In genomic region chr19:38853214-38853613, GRCh38 we compare ENCODE assay signal across 8 cellular contexts. TPM values are rescaled to one million over a fixed set of nuclear protein-coding genes. Genes with fewer than 3 reads are reported as not detected.
A peak's percentile ranks its signal among the peaks of the same experiment; 100 is the strongest.
DNase-seq lines count a peak whose midpoint lies in the region; ATAC-seq and TF ChIP-seq lines count a peak whose summit lies in the region.

No MANE protein-coding gene starts in this region.

- H3K4me1 ChIP-seq in heart right ventricle, result peaks cover 7 to 36% (median 23%) of the 10 kb centered on the region in 9 donors

- H3K36me3 Mint-ChIP-seq in activated naive CD8-positive, alpha-beta T cell treated with anti-CD3 and anti-CD28 coated beads for 36 hours, result peaks cover 24% of the 10 kb centered on the region
- peaks cover 8% of the 10 kb centered on the region for H3K36me3 Mint-ChIP-seq in memory B cell

- H3K4me1 Mint-ChIP-seq in activated naive CD8-positive, alpha-beta T cell treated with anti-CD3 and anti-CD28 coated beads for 36 hours, result peaks cover 42% of the 10 kb centered on the region
- peaks cover 40% of the 10 kb centered on the region for H3K4me1 Mint-ChIP-seq in memory B cell

- 92% methylated on average over 17 of the region's 17 CpGs for WGBS in heart right ventricle, 2 donors

- peaks cover 5% of the 10 kb centered on the region for H3K27me3 Mint-ChIP-seq in activated naive CD8-positive, alpha-beta T cell treated with anti-CD3 and anti-CD28 coated beads for 36 hours
- no peaks in the 10 kb centered on the region for H3K27me3 Mint-ChIP-seq in memory B cell

- peak overlapping the region; percentile 98 for H3K27ac Mint-ChIP-seq in activated naive CD8-positive, alpha-beta T cell treated with anti-CD3 and anti-CD28 coated beads for 36 hours
- peak overlapping the region; percentile 98 for H3K27ac Mint-ChIP-seq in memory B cell

- peak overlapping the region in 9 of 10 donors; percentile 61 to 95 (median 90) for H3K4me3 ChIP-seq in heart right ventricle

- no peak for DNase-seq in heart right ventricle
- no peak for DNase-seq in cardiac septum (ENCODE audit: low spot score)
- no peak for DNase-seq in activated naive CD8-positive, alpha-beta T cell treated with anti-CD3 and anti-CD28 coated beads for 36 hours
- no peak for DNase-seq in memory B cell (ENCODE audit: low spot score in 2 of 2)
- no peak for DNase-seq in dermis blood vessel endothelial cell
- DNase-seq in T1000 (lab: John Stamatoyannopoulos, UW), result no peak

- TF ChIP-seq CTCF in heart right ventricle (IDR thresholded peaks at IDR 0.05), result no peak

- no peak for ATAC-seq in heart right ventricle
- ATAC-seq in memory B cell (ENCODE audit: low read depth), result no peak
- ATAC-seq in HG02642 (IDR thresholded peaks at IDR 0.05; ENCODE audit: poor library complexity, unreplicated experiment), result no peak
- ATAC-seq in GM21390 (IDR thresholded peaks at IDR 0.05; ENCODE audit: unreplicated experiment), result no peak

- peaks cover 6% of the 10 kb centered on the region for H3K9me3 Mint-ChIP-seq in activated naive CD8-positive, alpha-beta T cell treated with anti-CD3 and anti-CD28 coated beads for 36 hours
- H3K9me3 Mint-ChIP-seq in memory B cell, result no peaks in the 10 kb centered on the region

- peak overlapping the region in 7 of 10 donors; percentile 96 to 100 (median 99) for H3K27ac ChIP-seq in heart right ventricle

- H3K27me3 ChIP-seq in heart right ventricle, result no peaks in the 10 kb centered on the region

- H3K4me3 Mint-ChIP-seq in activated naive CD8-positive, alpha-beta T cell treated with anti-CD3 and anti-CD28 coated beads for 36 hours, result peak overlapping the region; percentile 96
- H3K4me3 Mint-ChIP-seq in memory B cell, result peak overlapping the region; percentile 88

- intact Hi-C loops in heart right ventricle (cut with DNase I) (loop anchor here in 3 of 10 donors (2.0 to 5.0 kb wide), 2 partner anchors 44 to 46 kb away; partner anchors contain the start of genes NFKBIB (in 3 of the 3) and SIRT2 (in 3 of the 3)), cardiac septum (cut with DNase I) (loop anchor here (5.0 kb wide), 3 partner anchors 44 to 236 kb away; partner anchors contain the start of genes ACTN4, EIF3K, MAP4K1 and NFKBIB)

- H3K36me3 ChIP-seq in heart right ventricle, result peaks cover 0 to 4% (median 0%) of the 10 kb centered on the region in 9 donors

- no peaks in the 10 kb centered on the region for H3K9me3 ChIP-seq in heart right ventricle

RNA-seq across cellular contexts. Expression of gene HNRNPL, which starts 3.4 kb away (rescaled TPM):
- 100 to 1,000 TPM; 134 to 196 (median 170) TPM for total RNA-seq in heart right ventricle
- polyA plus RNA-seq in heart right ventricle, result 100 to 1,000 TPM; 130 to 181 TPM
- 136 TPM for total RNA-seq in cardiac septum
- total RNA-seq in activated naive CD8-positive, alpha-beta T cell treated with anti-CD3 and anti-CD28 coated beads for 36 hours, result 100 to 1,000 TPM; 723 to 728 TPM
- 293 and 327 TPM in 2 replicates for total RNA-seq in dermis blood vessel endothelial cell

RNA-seq across cellular contexts. Expression of gene ECH1, which starts 21.6 kb away (rescaled TPM):
- total RNA-seq in heart right ventricle, result 100 to 1,000 TPM; 418 to 987 (median 671) TPM
- polyA plus RNA-seq in heart right ventricle, result 1,000 to 10,000 TPM in 1 of 2 donors, 100 to 1,000 TPM in 1; 446 to 1,208 TPM
- total RNA-seq in cardiac septum, result 377 TPM
- 100 to 1,000 TPM; 103 to 107 TPM for total RNA-seq in activated naive CD8-positive, alpha-beta T cell treated with anti-CD3 and anti-CD28 coated beads for 36 hours
- total RNA-seq in dermis blood vessel endothelial cell, result 27.6 and 32.0 TPM in 2 replicates

RNA-seq across cellular contexts. Expression of gene RINL, which starts 24.9 kb away (rescaled TPM):
- total RNA-seq in heart right ventricle, result 1 to 10 TPM; 1.6 to 7.0 (median 2.8) TPM
- polyA plus RNA-seq in heart right ventricle, result 10 to 100 TPM in 1 of 2 donors, 1 to 10 TPM in 1; 4.6 to 14.5 TPM
- total RNA-seq in cardiac septum, result 2.0 TPM
- 10 to 100 TPM; 74.0 to 75.0 TPM for total RNA-seq in activated naive CD8-positive, alpha-beta T cell treated with anti-CD3 and anti-CD28 coated beads for 36 hours
- total RNA-seq in dermis blood vessel endothelial cell, result 8.3 and 17.5 TPM in 2 replicates

RNA-seq across cellular contexts. Expression of gene LGALS4, which starts 40.5 kb away (rescaled TPM):
- 1 to 10 TPM in 2 of 10 donors, under 1 TPM in 6, not detected in 2; 0.16 to 2.0 (median 0.81) TPM for total RNA-seq in heart right ventricle
- 1 to 10 TPM in 1 of 2 donors, under 1 TPM in 1; 0.30 to 2.6 TPM for polyA plus RNA-seq in heart right ventricle
- total RNA-seq in cardiac septum, result 0.54 TPM
- total RNA-seq in activated naive CD8-positive, alpha-beta T cell treated with anti-CD3 and anti-CD28 coated beads for 36 hours, result under 1 TPM; 0.33 to 0.56 TPM
- total RNA-seq in dermis blood vessel endothelial cell, result not detected in 2 replicates

RNA-seq across cellular contexts. Expression of gene SIRT2, which starts 46.2 kb away (rescaled TPM):
- total RNA-seq in heart right ventricle (100 to 1,000 TPM in 1 of 10 donors, 10 to 100 TPM in 9; 51.7 to 103 (median 72.6) TPM), cardiac septum (49.6 TPM), dermis blood vessel endothelial cell (118 and 122 TPM in 2 replicates)
- 10 to 100 TPM; 46.3 to 86.0 TPM for polyA plus RNA-seq in heart right ventricle
- 10 to 100 TPM; 19.4 to 21.2 TPM for total RNA-seq in activated naive CD8-positive, alpha-beta T cell treated with anti-CD3 and anti-CD28 coated beads for 36 hours
